In genomic region chr10:122075171-122075570, GRCh38 we compare ENCODE assay signal across 22 cellular contexts.
A peak's percentile ranks its signal among the peaks of the same experiment; 100 is the strongest.
DNase-seq lines count a peak whose midpoint lies in the region; ATAC-seq and TF ChIP-seq lines count a peak whose summit lies in the region.
"Had no signal": no experiment of that assay in that cellular context is flagged by ENCODE, and none has a peak within 500 bp of the region (broad histone marks: within the 10 kb centered on the region; RNA-seq: fewer than 3 reads in every experiment).

No MANE protein-coding gene starts in this region.

- H3K4me3 ChIP-seq in spleen (no peak overlapping the region), body of pancreas (no peak overlapping the region)
- H3K4me3 ChIP-seq: BLaER1, GM12878, GM23248 had no signal

- no peaks in the 10 kb centered on the region for H3K27me3 Mint-ChIP-seq in osteocyte (ENCODE audit: unreplicated experiment)

- no peak overlapping the region for H3K27ac Mint-ChIP-seq in osteocyte (ENCODE audit: unreplicated experiment)
- H3K27ac Mint-ChIP-seq: B cell; CD4-positive, CD25-positive, alpha-beta regulatory T cell; CD8-positive, alpha-beta T cell had no signal

- H3K9me3 ChIP-seq in spleen (no peaks in the 10 kb centered on the region), body of pancreas (no peaks in the 10 kb centered on the region)
- H3K9me3 ChIP-seq: BLaER1, Caco-2 had no signal

- H3K36me3 ChIP-seq in spleen (no peaks in the 10 kb centered on the region), body of pancreas (replicated peaks in 1 of 2; ENCODE audit: insufficient read depth in 1 of 2, low read depth in 2 of 2) (no peaks in the 10 kb centered on the region)
- H3K36me3 ChIP-seq: BLaER1 had no signal

- intact Hi-C loops in posterior vena cava (cut with DNase I) = no loop called here
- intact Hi-C loops in spleen (cut with DNase I; ENCODE audit: low total_unique reads) = no loop called here
- intact Hi-C loops in body of pancreas (cut with DNase I) = no loop called here

- H3K4me1 ChIP-seq in spleen = no peaks in the 10 kb centered on the region
- peaks cover 3% of the 10 kb centered on the region for H3K4me1 ChIP-seq in body of pancreas
- H3K4me1 ChIP-seq: BLaER1, Caco-2 had no signal

- no peak overlapping the region for H3K4me3 Mint-ChIP-seq in osteocyte (ENCODE audit: unreplicated experiment)
- H3K4me3 Mint-ChIP-seq: B cell; CD4-positive, CD25-positive, alpha-beta regulatory T cell; CD8-positive, alpha-beta T cell had no signal

- no peak overlapping the region for H3K27ac ChIP-seq in spleen
- no peak overlapping the region for H3K27ac ChIP-seq in body of pancreas
- H3K27ac ChIP-seq: 22Rv1, BLaER1, C4-2B, GM23248 had no signal

- WGBS in spleen, 5 donors = 78 to 92% (median 87%) methylated on average over 9 of the region's 9 CpGs
- WGBS in body of pancreas, 2 donors = 93 to 95% methylated on average over 8 to 9 of the region's 9 CpGs

- no peaks in the 10 kb centered on the region for H3K36me3 Mint-ChIP-seq in osteocyte (ENCODE audit: unreplicated experiment)
- H3K36me3 Mint-ChIP-seq: CD4-positive, CD25-positive, alpha-beta regulatory T cell; CD8-positive, alpha-beta T cell had no signal

- no peak for ATAC-seq in body of pancreas
- ATAC-seq: CD8-positive, alpha-beta T cell; GM12878 had no signal

- TF ChIP-seq CTCF in spleen (IDR thresholded peaks at IDR 0.05 in 8 of 11, conservative IDR thresholded peaks at IDR 0.05 in 3 of 11) (no peak), osteocyte (IDR thresholded peaks at IDR 0.05) (no peak), body of pancreas (IDR thresholded peaks at IDR 0.05) (no peak)

- peak; percentile 45 for DNase-seq in activated effector memory CD4-positive, alpha-beta T cell treated with anti-CD3 and anti-CD28 coated beads, Interleukin-2, amount 50 U/mL, for 16 hours
- DNase-seq in activated effector memory CD4-positive, alpha-beta T cell treated with Interleukin-2 at 50 U/mL for 16 hours = no peak
- DNase-seq in posterior vena cava (ENCODE audit: low spot score) (peak; percentile 24), spleen (peak; percentile 33), osteocyte (ENCODE audit: extremely low spot score, unreplicated experiment) (no peak), NCI-H1048 (lab: John Stamatoyannopoulos, UW) (no peak), body of pancreas (no peak)
- DNase-seq: Caco-2; CD4-positive, CD25-positive, alpha-beta regulatory T cell; CD8-positive, alpha-beta T cell; DMS 273 treated with DMSO at 0.1 percent for 48 hours; DMS79; EL; GDM1; GM23248; H7; HCEC 1CT had no signal

- TF ChIP-seq POLR2A in spleen (IDR thresholded peaks at IDR 0.05) (no peak), body of pancreas (IDR thresholded peaks at IDR 0.05) (no peak)

- H3K27me3 ChIP-seq in spleen (replicated peaks in 1 of 7) (peaks cover 0 to 9% (median 0%) of the 10 kb centered on the region in 7 donors), body of pancreas (no peaks in the 10 kb centered on the region)
- H3K27me3 ChIP-seq: BLaER1 had no signal

- H3K4me1 Mint-ChIP-seq in osteocyte (ENCODE audit: unreplicated experiment) = no peaks in the 10 kb centered on the region
- H3K4me1 Mint-ChIP-seq: B cell; CD4-positive, CD25-positive, alpha-beta regulatory T cell had no signal

- H3K9me3 Mint-ChIP-seq in osteocyte (ENCODE audit: unreplicated experiment) = no peaks in the 10 kb centered on the region
- H3K9me3 Mint-ChIP-seq: CD8-positive, alpha-beta T cell had no signal

Comparison
In these comparisons a context has a peak if more than half of its experiments do, and no peak if none do; other contexts are left out.
1. DNase-seq: peak in activated effector memory CD4-positive, alpha-beta T cell treated with anti-CD3 and anti-CD28 coated beads, Interleukin-2, amount 50 U/mL, for 16 hours (single experiment), posterior vena cava (single experiment) and spleen (single experiment); none in activated effector memory CD4-positive, alpha-beta T cell treated with Interleukin-2 at 50 U/mL for 16 hours (single experiment), osteocyte (single experiment), NCI-H1048 (single experiment) and body of pancreas (0 of 4).